26 cellular contexts compared by ENCODE assay signal in genomic region chr2:205570641-205571040, GRCh38.
"Had no signal": no experiment of that assay in that cellular context is flagged by ENCODE, and none has a peak within 500 bp of the region (broad histone marks: within the 10 kb centered on the region; RNA-seq: fewer than 3 reads in every experiment).

No MANE protein-coding gene starts in this region.

- H3K4me1 ChIP-seq: body of pancreas, esophagus muscularis mucosa, gastroesophageal sphincter had no signal

- H3K27me3 ChIP-seq: body of pancreas, esophagus muscularis mucosa, gastroesophageal sphincter had no signal

- H3K36me3 ChIP-seq: esophagus muscularis mucosa, gastroesophageal sphincter, WERI-Rb-1 had no signal

- H3K27ac ChIP-seq: body of pancreas, esophagus muscularis mucosa, gastroesophageal sphincter, WERI-Rb-1 had no signal

- DNase-seq: activated B cell treated with CpG ODN at 0.5 μM for 24 hours; activated CD4-positive, alpha-beta T cell treated with anti-CD3 and anti-CD28 coated beads for 48 hours; activated CD4-positive, alpha-beta T cell treated with anti-CD3 and anti-CD28 coated beads, Interleukin-2, amount 50 U/mL, for 1 hour; activated CD4-positive, alpha-beta T cell treated with anti-CD3 and anti-CD28 coated beads, Interleukin-2, amount 50 U/mL, for 48 hours; activated CD8-positive, alpha-beta memory T cell treated with anti-CD3 and anti-CD28 coated beads for 24 hours; activated CD8-positive, alpha-beta T cell treated with anti-CD3 and anti-CD28 coated beads for 36 hours; activated effector memory CD4-positive, alpha-beta T cell treated with Interleukin-2 at 50 U/mL for 16 hours; activated gamma-delta T cell treated with Interleukin-2 at 50 U/mL for 16 hours; activated naive CD4-positive, alpha-beta T cell treated with anti-CD3 and anti-CD28 coated beads, Interleukin-2, amount 50 U/mL, for 16 hours; activated naive CD4-positive, alpha-beta T cell treated with Interleukin-2 at 50 U/mL for 16 hours; activated T-cell treated with anti-CD3 and anti-CD28 coated beads, Interleukin-2, amount 50 U/mL, for 4 hours; amygdala; aorta; body of pancreas; caudate nucleus; cortex of kidney; dermis blood vessel endothelial cell; effector CD4-positive, alpha-beta T cell; effector memory CD8-positive, alpha-beta T cell; erythroblast; foreskin melanocyte; T-cell; T1000 had no signal

- H3K9me3 ChIP-seq: body of pancreas had no signal

- H3K4me3 ChIP-seq: body of pancreas, esophagus muscularis mucosa, gastroesophageal sphincter had no signal
